22 cellular contexts compared by ENCODE assay signal in genomic region chr11:44626645-44627044, GRCh38.
A peak's percentile ranks its signal among the peaks of the same experiment; 100 is the strongest.
DNase-seq lines count a peak whose midpoint lies in the region; ATAC-seq and TF ChIP-seq lines count a peak whose summit lies in the region.
"Had no signal": no experiment of that assay in that cellular context is flagged by ENCODE, and none has a peak within 500 bp of the region (broad histone marks: within the 10 kb centered on the region; RNA-seq: fewer than 3 reads in every experiment).

No MANE protein-coding gene starts in this region.

- H3K36me3 Mint-ChIP-seq in stimulated activated naive B cell treated with anti-CD40 and anti-IgM and Interleukin-4, amounts not matched to agents 10 μg/mL and 1 μg/mL and 100 μg/mL, for 72 hours, result peaks cover 18 to 30% of the 10 kb centered on the region in 2 donors

- no peak for ATAC-seq in stimulated activated naive B cell treated with anti-CD40 and anti-IgM and Interleukin-4, amounts not matched to agents 10 μg/mL and 1 μg/mL and 100 μg/mL, for 72 hours (replicated peaks)
- ATAC-seq: lower lobe of right lung; Panc1; stimulated activated effector memory CD8-positive, alpha-beta T cell treated with anti-CD3 and anti-CD28 coated beads, Interleukin-12 subunit alpha, Interleukin-12 subunit beta, amount 100 ng/mL, for 72 hours had no signal

- TF ChIP-seq CTCF in GM13976 (IDR thresholded peaks at IDR 0.05; ENCODE audit: borderline replicate concordance, control extremely low read depth, extremely low read depth, insufficient read depth, missing control alignments), result no peak

- H3K4me3 Mint-ChIP-seq in stimulated activated naive B cell treated with anti-CD40 and anti-IgM and Interleukin-4, amounts not matched to agents 10 μg/mL and 1 μg/mL and 100 μg/mL, for 72 hours, result no peak overlapping the region
- H3K4me3 Mint-ChIP-seq: dendritic cell treated with granulocyte-macrophage colony-stimulating factor and Interleukin-4, amounts not matched to agents 40 ng/mL and 50 ng/mL, for 4 days; H9; neural crest cell; stimulated activated effector memory CD8-positive, alpha-beta T cell treated with anti-CD3 and anti-CD28 coated beads, Interleukin-12 subunit alpha, Interleukin-12 subunit beta, amount 100 ng/mL, for 72 hours had no signal

- in situ Hi-C loops in GM13976 (cut with MboI; ENCODE audit: low sequenced_read_pairs, unreplicated experiment), result loop anchor here (10.0 kb wide), 2 partner anchors 148 to 288 kb away; no protein-coding TSS in a partner anchor

- no peak overlapping the region for H3K27ac Mint-ChIP-seq in stimulated activated naive B cell treated with anti-CD40 and anti-IgM and Interleukin-4, amounts not matched to agents 10 μg/mL and 1 μg/mL and 100 μg/mL, for 72 hours
- H3K27ac Mint-ChIP-seq: dendritic cell treated with granulocyte-macrophage colony-stimulating factor and Interleukin-4, amounts not matched to agents 40 ng/mL and 50 ng/mL, for 4 days; H9 had no signal

- DNase-seq in activated T-cell treated with anti-CD3 and anti-CD28 coated beads, Interleukin-2, amount 50 U/mL, for 48 hours, result peak; percentile 13 to 16
- DNase-seq in activated T-cell treated with anti-CD3 and anti-CD28 coated beads for 4 hours (no peak), GM13976 (ENCODE audit: low spot score) (peak; percentile 5), islet precursor cell (peak; percentile 18), HUDEP-2 (lab: John Stamatoyannopoulos, UW; ENCODE audit: unreplicated experiment in 76 of 76) (no peak), NCI-H146 (lab: John Stamatoyannopoulos, UW) (no peak), NCI-H345 treated with DMSO at 0.1 percent for 48 hours (lab: John Stamatoyannopoulos, UW; ENCODE audit: unreplicated experiment) (no peak)
- peak; percentile 0 for DNase-seq in stimulated activated naive B cell treated with anti-CD40 and anti-IgM and Interleukin-4, amounts not matched to agents 10 μg/mL and 1 μg/mL and 100 μg/mL, for 72 hours
- DNase-seq: activated CD4-positive, CD25-positive, alpha-beta regulatory T cell treated with anti-CD3 and anti-CD28 coated beads, Interleukin-2, amount 50 U/mL, for 72 hours; activated gamma-delta T cell; H9; lower lobe of right lung; NCI-H1694 treated with DMSO at 0.1 percent for 48 hours; NCI-H2171 treated with DMSO at 0.1 percent for 48 hours; NCI-H526; small intestine; stimulated activated CD4-positive, alpha-beta T cell treated with anti-CD3 and anti-CD28 coated beads, Interleukin-1b, Interleukin-23, amount 100 ng/mL, for 48 hours; SW 1271 had no signal

- H3K27me3 Mint-ChIP-seq in stimulated activated naive B cell treated with anti-CD40 and anti-IgM and Interleukin-4, amounts not matched to agents 10 μg/mL and 1 μg/mL and 100 μg/mL, for 72 hours, result no peaks in the 10 kb centered on the region

- H3K4me1 Mint-ChIP-seq in stimulated activated naive B cell treated with anti-CD40 and anti-IgM and Interleukin-4, amounts not matched to agents 10 μg/mL and 1 μg/mL and 100 μg/mL, for 72 hours, result peaks cover 37 to 51% of the 10 kb centered on the region in 2 donors

- H3K9me3 Mint-ChIP-seq in stimulated activated naive B cell treated with anti-CD40 and anti-IgM and Interleukin-4, amounts not matched to agents 10 μg/mL and 1 μg/mL and 100 μg/mL, for 72 hours, result peaks cover 0 to 3% of the 10 kb centered on the region in 2 donors
- H3K9me3 Mint-ChIP-seq: dendritic cell treated with granulocyte-macrophage colony-stimulating factor and Interleukin-4, amounts not matched to agents 40 ng/mL and 50 ng/mL, for 4 days; neural crest cell; stimulated activated effector memory CD8-positive, alpha-beta T cell treated with anti-CD3 and anti-CD28 coated beads, Interleukin-12 subunit alpha, Interleukin-12 subunit beta, amount 100 ng/mL, for 72 hours had no signal

Comparison
In these comparisons a context has a peak if more than half of its experiments do, and no peak if none do; other contexts are left out.
1. DNase-seq: peak in activated T-cell treated with anti-CD3 and anti-CD28 coated beads, Interleukin-2, amount 50 U/mL, for 48 hours (2 of 2), GM13976 (single experiment), islet precursor cell (single experiment) and stimulated activated naive B cell treated with anti-CD40 and anti-IgM and Interleukin-4, amounts not matched to agents 10 μg/mL and 1 μg/mL and 100 μg/mL, for 72 hours (single experiment); none in activated T-cell treated with anti-CD3 and anti-CD28 coated beads for 4 hours (single experiment), HUDEP-2 (0 of 76), NCI-H146 (single experiment) and NCI-H345 treated with DMSO at 0.1 percent for 48 hours (single experiment).